17 cellular contexts compared by ENCODE assay signal in genomic region chr1:66346057-66346795, GRCh38.
A peak's percentile ranks its signal among the peaks of the same experiment; 100 is the strongest.
DNase-seq lines count a peak whose midpoint lies in the region; ATAC-seq, FAIRE-seq and TF ChIP-seq lines count a peak whose summit lies in the region.
"Had no signal": no experiment of that assay in that cellular context is flagged by ENCODE, and none has a peak within 500 bp of the region (broad histone marks: within the 10 kb centered on the region; RNA-seq: fewer than 3 reads in every experiment).

No MANE protein-coding gene starts in this region.

- ATAC-seq in activated T-cell treated with anti-CD3 and anti-CD28 coated beads, Interleukin-2, amount 50 U/mL, for 4 hours = peak; percentile 75 to 77
- ATAC-seq in GM12878 (no peak), HG02981 (IDR thresholded peaks at IDR 0.05; ENCODE audit: unreplicated experiment) (no peak), HG02571 (IDR thresholded peaks at IDR 0.05; ENCODE audit: unreplicated experiment) (no peak)
- ATAC-seq in stimulated activated effector memory CD8-positive, alpha-beta T cell treated with anti-CD3 and anti-CD28 coated beads, Interleukin-12 subunit alpha, Interleukin-12 subunit beta, amount 100 ng/mL, for 72 hours = peak; percentile 83

- no peak for TF ChIP-seq POLR2A in GM12878 (IDR thresholded peaks at IDR 0.05; ENCODE audit: low read depth, low read length)

- H4K20me1 ChIP-seq in Karpas-422 (ENCODE audit: insufficient read depth, low read depth, low read length) (no peaks in the 10 kb centered on the region), GM12878 (ENCODE audit: control insufficient read depth, insufficient read depth) (no peaks in the 10 kb centered on the region)

- H3K9ac ChIP-seq in Karpas-422 (ENCODE audit: low read length) (no peak overlapping the region), GM12878 (ENCODE audit: control insufficient read depth, insufficient read depth, low read length) (no peak overlapping the region)

- H3K4me2 ChIP-seq in Karpas-422 (ENCODE audit: low read depth, low read length, poor library complexity, severe bottlenecking) (no peak overlapping the region), GM12878 (ENCODE audit: control insufficient read depth, insufficient read depth) (peak overlapping the region; percentile 75)

- peak overlapping the region; percentile 69; the same call in 1 of the 2 replicates for H3K27ac ChIP-seq in Karpas-422 (ENCODE audit: low read length)
- peak overlapping the region; percentile 72 for H3K27ac ChIP-seq in GM12878 (ENCODE audit: control insufficient read depth, insufficient read depth)
- H3K27ac ChIP-seq: ovary, thyroid gland had no signal

- no TSS peak for BruUV-seq in GM12878 (replicated peaks; lab: Mats Ljungman, UMichigan)

- no peaks in the 10 kb centered on the region for H3K9me3 ChIP-seq in Karpas-422 (ENCODE audit: low read length)
- no peaks in the 10 kb centered on the region for H3K9me3 ChIP-seq in GM12878 (replicated peaks; ENCODE audit: control insufficient read depth, insufficient read depth, low read length)
- H3K9me3 ChIP-seq: ovary, thyroid gland had no signal

- no peak for TF ChIP-seq RAD21 in GM12878 (IDR thresholded peaks at IDR 0.05; ENCODE audit: insufficient read depth, low read depth, low read length)

- H3K27me3 Mint-ChIP-seq in activated T-cell treated with anti-CD3 and anti-CD28 coated beads, Interleukin-2, amount 50 U/mL, for 4 hours (ENCODE audit: low read depth) = no peaks in the 10 kb centered on the region

- H3K4me1 ChIP-seq in Karpas-422 (ENCODE audit: low read length) (peaks cover 71% of the 10 kb centered on the region), GM12878 (ENCODE audit: control insufficient read depth, insufficient read depth, low read length) (peaks cover 40% of the 10 kb centered on the region)

- no peak for TF ChIP-seq CTCF in GM12878 (IDR thresholded peaks at IDR 0.05 in 2 of 3, conservative IDR thresholded peaks at IDR 0.05 in 1 of 3; ENCODE audit: control insufficient read depth in 2 of 3, extremely low read depth in 1 of 3, insufficient read depth in 1 of 3, low read depth in 3 of 3, low read length in 3 of 3)

- H2AFZ ChIP-seq in Karpas-422 (ENCODE audit: low read length) = no peak overlapping the region
- no peak overlapping the region for H2AFZ ChIP-seq in GM12878 (ENCODE audit: control insufficient read depth, low read depth, low read length)

- TF ChIP-seq EP300 in GM12878 (IDR thresholded peaks at IDR 0.05; ENCODE audit: borderline replicate concordance in 1 of 2, control insufficient read depth in 1 of 2, low read depth in 2 of 2, low read length in 2 of 2) = no peak

- H3K4me1 Mint-ChIP-seq in activated T-cell treated with anti-CD3 and anti-CD28 coated beads, Interleukin-2, amount 50 U/mL, for 4 hours (ENCODE audit: low read depth) = peaks cover 88% of the 10 kb centered on the region
- peaks cover 83% of the 10 kb centered on the region for H3K4me1 Mint-ChIP-seq in stimulated activated effector memory CD8-positive, alpha-beta T cell treated with anti-CD3 and anti-CD28 coated beads, Interleukin-12 subunit alpha, Interleukin-12 subunit beta, amount 100 ng/mL, for 72 hours

- intact Hi-C loops in GM12878 (cut with micrococcal nuclease; ENCODE audit: unreplicated experiment) = loop anchor here (10.0 kb wide), 1 partner anchor 391 kb away; no protein-coding TSS in a partner anchor

- SMC1A ChIA-PET in GM12878 (lab: Charles Lee; ENCODE audit: uncharacterized antibody, unreplicated experiment) = interaction anchor here (1.0 to 13.8 kb wide), 20 partner anchors 13 to 99 kb away, joined by 3 to 463 read pairs (median 10); no protein-coding TSS in a partner anchor

- no peak for DNase-seq in activated T-cell treated with anti-CD3 and anti-CD28 coated beads, Interleukin-2, amount 50 U/mL, for 4 hours
- no peak for DNase-seq in activated T-cell treated with anti-CD3 and anti-CD28 coated beads, Interleukin-2, amount 50 U/mL, for 48 hours
- no peak for DNase-seq in Karpas-422
- no peak for DNase-seq in GM12878 (ENCODE audit: low read depth, low spot score)
- DNase-seq in stimulated activated effector memory CD8-positive, alpha-beta T cell treated with anti-CD3 and anti-CD28 coated beads, Interleukin-12 subunit alpha, Interleukin-12 subunit beta, amount 100 ng/mL, for 72 hours (ENCODE audit: low spot score in 2 of 2) = no peak
- DNase-seq in GM19238 (ENCODE audit: insufficient read length, low spot score) = no peak
- DNase-seq: activated CD8-positive, alpha-beta memory T cell treated with anti-CD3 and anti-CD28 coated beads, Interleukin-2, amount 50 U/mL, for 4 hours; dorsolateral prefrontal cortex; foreskin fibroblast; NCI-H2029 treated with DMSO at 0.1 percent for 48 hours; NCI-H774; ovary; SHP77 treated with DMSO at 0.1 percent for 48 hours; thyroid gland had no signal

- H3K4me3 Mint-ChIP-seq in activated T-cell treated with anti-CD3 and anti-CD28 coated beads, Interleukin-2, amount 50 U/mL, for 4 hours = peak overlapping the region; percentile 60
- H3K4me3 Mint-ChIP-seq in stimulated activated effector memory CD8-positive, alpha-beta T cell treated with anti-CD3 and anti-CD28 coated beads, Interleukin-12 subunit alpha, Interleukin-12 subunit beta, amount 100 ng/mL, for 72 hours = peak overlapping the region; percentile 68

- no peaks in the 10 kb centered on the region for H3K9me3 Mint-ChIP-seq in activated T-cell treated with anti-CD3 and anti-CD28 coated beads, Interleukin-2, amount 50 U/mL, for 4 hours
- no peaks in the 10 kb centered on the region for H3K9me3 Mint-ChIP-seq in stimulated activated effector memory CD8-positive, alpha-beta T cell treated with anti-CD3 and anti-CD28 coated beads, Interleukin-12 subunit alpha, Interleukin-12 subunit beta, amount 100 ng/mL, for 72 hours

- CTCF ChIA-PET in GM12878 (lab: Yijun Ruan, JAX) = interaction anchor here (0.6 to 12.8 kb wide), 15 partner anchors 11 to 104 kb away, joined by 3 to 150 read pairs (median 4); no protein-coding TSS in a partner anchor

- peaks cover 27% of the 10 kb centered on the region for H3K36me3 Mint-ChIP-seq in activated T-cell treated with anti-CD3 and anti-CD28 coated beads, Interleukin-2, amount 50 U/mL, for 4 hours (ENCODE audit: insufficient read depth)
- peaks cover 72% of the 10 kb centered on the region for H3K36me3 Mint-ChIP-seq in stimulated activated effector memory CD8-positive, alpha-beta T cell treated with anti-CD3 and anti-CD28 coated beads, Interleukin-12 subunit alpha, Interleukin-12 subunit beta, amount 100 ng/mL, for 72 hours

- H3K27me3 ChIP-seq in Karpas-422 (ENCODE audit: low read length) (no peaks in the 10 kb centered on the region), GM12878 (replicated peaks in 1 of 2; ENCODE audit: control insufficient read depth in 2 of 2, insufficient read depth in 2 of 2, low read length in 1 of 2) (no peaks in the 10 kb centered on the region)
- H3K27me3 ChIP-seq: dorsolateral prefrontal cortex, ovary, thyroid gland had no signal

- RAD21 ChIA-PET in GM12878 (lab: Charles Lee; ENCODE audit: unreplicated experiment) = interaction anchor here (0.8 to 13.1 kb wide), 18 partner anchors 11 to 98 kb away, joined by 3 to 238 read pairs (median 10); no protein-coding TSS in a partner anchor

- no peaks in the 10 kb centered on the region for H3K79me2 ChIP-seq in Karpas-422 (ENCODE audit: low read length)
- peaks cover 94% of the 10 kb centered on the region for H3K79me2 ChIP-seq in GM12878 (ENCODE audit: control insufficient read depth, insufficient read depth, low read length)

- H3K27ac Mint-ChIP-seq in stimulated activated effector memory CD8-positive, alpha-beta T cell treated with anti-CD3 and anti-CD28 coated beads, Interleukin-12 subunit alpha, Interleukin-12 subunit beta, amount 100 ng/mL, for 72 hours = peak overlapping the region; percentile 74

- H3K36me3 ChIP-seq in Karpas-422 (ENCODE audit: insufficient read depth, low read length) (no peaks in the 10 kb centered on the region), GM12878 (ENCODE audit: control insufficient read depth in 2 of 2, insufficient read depth in 2 of 2, low read length in 1 of 2) (no peaks in the 10 kb centered on the region)
- H3K36me3 ChIP-seq: ovary, thyroid gland had no signal

- POLR2A ChIA-PET in GM12878 (lab: Charles Lee) = interaction anchor here (1.1 to 7.3 kb wide), 8 partner anchors 13 to 100 kb away, joined by 3 to 79 read pairs (median 5); no protein-coding TSS in a partner anchor

- H3K9me2 ChIP-seq in Karpas-422 (replicated peaks; ENCODE audit: insufficient read depth, low read length) = no peaks in the 10 kb centered on the region

- 24% methylated on average over 2 of the region's 2 CpGs for WGBS in GM12878 (ENCODE audit: insufficient coverage, insufficient replicate concordance, low lambda C conversion rate, missing lambda C conversion rate)

- FAIRE-seq in GM12878 (lab: Jason Lieb, UNC) = no peak
- FAIRE-seq: TTC549 had no signal

- in situ Hi-C loops in GM12878 (cut with MboI) = no loop called here

- H3K4me3 ChIP-seq in Karpas-422 (ENCODE audit: low read length) (no peak overlapping the region), GM12878 (peak overlapping the region; percentile 3; the same call in 1 of the 2 replicates)
- H3K4me3 ChIP-seq: dorsolateral prefrontal cortex, ovary, thyroid gland had no signal

TF ChIP-seq in GM12878, 131 proteins besides CTCF, POLR2A, EP300 and RAD21:
- TF ChIP-seq IKZF2 (IDR thresholded peaks at IDR 0.05) (peak in 1 of 2 experiments; percentile 11; a peak in 1 of 4 replicates), RELB (IDR thresholded peaks at IDR 0.05; ENCODE audit: low read depth) (no peak)

Comparison
In these comparisons a context has a peak if more than half of its experiments do, and no peak if none do; other contexts are left out.
1. ATAC-seq: peak in activated T-cell treated with anti-CD3 and anti-CD28 coated beads, Interleukin-2, amount 50 U/mL, for 4 hours (2 of 2) and stimulated activated effector memory CD8-positive, alpha-beta T cell treated with anti-CD3 and anti-CD28 coated beads, Interleukin-12 subunit alpha, Interleukin-12 subunit beta, amount 100 ng/mL, for 72 hours (single experiment); none in GM12878 (single experiment), HG02981 (single experiment) and HG02571 (single experiment).